8 cellular contexts compared by ENCODE assay signal in the genomic region with DNA sequence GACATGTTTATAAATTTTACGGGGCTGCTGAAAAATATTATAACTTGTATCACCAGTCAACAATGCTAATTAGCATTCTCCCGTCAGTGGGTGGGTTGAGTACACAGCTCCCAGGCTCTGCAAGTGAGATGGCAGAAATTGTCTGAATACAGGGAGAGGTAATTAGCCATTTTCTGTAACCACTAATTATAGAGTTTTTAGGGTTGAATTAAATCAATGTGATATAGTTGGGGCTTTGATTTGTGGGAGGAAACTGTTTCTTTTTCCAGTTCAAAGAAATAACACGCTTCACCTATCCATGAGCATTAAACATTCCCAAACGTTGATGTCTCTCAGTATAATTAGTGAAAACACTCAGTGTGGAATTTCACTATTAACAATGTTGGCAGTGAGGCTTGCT. TPM values are rescaled to one million over a fixed set of nuclear protein-coding genes. Genes with fewer than 3 reads are reported as not detected.
A peak's percentile ranks its signal among the peaks of the same experiment; 100 is the strongest.
DNase-seq lines count a peak whose midpoint lies in the region; ATAC-seq, FAIRE-seq and TF ChIP-seq lines count a peak whose summit lies in the region.

No MANE protein-coding gene starts in this region.

- H3K4me2 ChIP-seq in A549 = peak overlapping the region; percentile 96

- intact Hi-C loops in body of pancreas (cut with DNase I) = no loop called here

- CTCF ChIA-PET in A549 (lab: Yijun Ruan, JAX) = interaction anchor here (0.6 to 2.6 kb wide), 8 partner anchors 10 to 496 kb away, joined by 3 to 10 read pairs (median 3); no protein-coding TSS in a partner anchor
- CTCF ChIA-PET in HEK293 (lab: Yijun Ruan, JAX) = interaction anchor here (0.6 to 1.4 kb wide), 6 partner anchors 9 to 748 kb away, joined by 3 to 7 read pairs (median 4); no protein-coding TSS in a partner anchor

- POLR2A ChIA-PET in A549 (lab: Yijun Ruan, JAX) (no interaction called here), HEK293 (lab: Yijun Ruan, JAX) (interaction anchor here (0.8 to 1.0 kb wide), 3 partner anchors 26 to 126 kb away, joined by 3 to 4 read pairs (median 3); no protein-coding TSS in a partner anchor)

- H3K9me3 ChIP-seq in A549 (peaks cover 3% of the 10 kb centered on the region; the same call in 2 of the 3 replicates), HEK293 (ENCODE audit: control insufficient read depth, insufficient read depth, low read depth, low read length) (no peaks in the 10 kb centered on the region), body of pancreas (no peaks in the 10 kb centered on the region)

- no peak for TF ChIP-seq CTCF in A549 (IDR thresholded peaks at IDR 0.05)
- no peak for TF ChIP-seq CTCF in HEK293 (tag by site-specific recombination; IDR thresholded peaks at IDR 0.05)
- no peak for TF ChIP-seq CTCF in body of pancreas (IDR thresholded peaks at IDR 0.05)
- TF ChIP-seq CTCF in mesothelial cell of epicardium (IDR thresholded peaks at IDR 0.05; ENCODE audit: unreplicated experiment) = no peak

- H3K4me1 ChIP-seq in A549 (peaks cover 19% of the 10 kb centered on the region), HEK293 (ENCODE audit: control insufficient read depth, insufficient read depth, low read length) (peaks cover 16% of the 10 kb centered on the region), body of pancreas (peaks cover 39% of the 10 kb centered on the region)

- FAIRE-seq in A549 (lab: Jason Lieb, UNC) = no peak

- no peaks in the 10 kb centered on the region for H3K27me3 Mint-ChIP-seq in mesothelial cell of epicardium (ENCODE audit: low read depth)

- ATAC-seq in A549 (no peak), body of pancreas (no peak), HG02642 (IDR thresholded peaks at IDR 0.05; ENCODE audit: poor library complexity, unreplicated experiment) (no peak), HG03196 (IDR thresholded peaks at IDR 0.05; ENCODE audit: unreplicated experiment) (no peak)

- H3K27me3 ChIP-seq in body of pancreas = no peaks in the 10 kb centered on the region

- H3K36me3 Mint-ChIP-seq in mesothelial cell of epicardium = peaks cover 2% of the 10 kb centered on the region

- H3K4me3 Mint-ChIP-seq in mesothelial cell of epicardium = peak overlapping the region; percentile 89

- peaks cover 10% of the 10 kb centered on the region for H3K4me1 Mint-ChIP-seq in mesothelial cell of epicardium

- peak overlapping the region; percentile 93 for H3K27ac Mint-ChIP-seq in mesothelial cell of epicardium

- TF ChIP-seq RAD21 in A549 (conservative IDR thresholded peaks at IDR 0.05 in 1 of 2, IDR thresholded peaks at IDR 0.05 in 1 of 2) = no peak

- H3K27ac ChIP-seq in A549 (peak overlapping the region; percentile 90 to 96; a peak in 4 of 6 replicates), HEK293 (ENCODE audit: extremely low read depth, low read depth, low read length) (peak overlapping the region; percentile 83; the same call in 1 of the 2 replicates), body of pancreas (peak overlapping the region in 3 of 4 donors; percentile 55 to 79 (median 76))

- H3K36me3 ChIP-seq in HEK293 (ENCODE audit: control insufficient read depth in 2 of 2, insufficient read depth in 1 of 2, low read length in 2 of 2) (no peaks in the 10 kb centered on the region), body of pancreas (replicated peaks in 1 of 2; ENCODE audit: insufficient read depth in 1 of 2, low read depth in 2 of 2) (no peaks in the 10 kb centered on the region)

- H3K4me3 ChIP-seq in A549 (peak overlapping the region; percentile 96), HEK293 (ENCODE audit: low read depth, low read length) (peak overlapping the region; percentile 85), body of pancreas (no peak overlapping the region)

- DNase-seq in A549 (ENCODE audit: low read depth in 1 of 2, low spot score in 1 of 2) = no peak
- DNase-seq in body of pancreas = no peak
- DNase-seq in mesothelial cell of epicardium (ENCODE audit: low spot score in 2 of 2, unreplicated experiment in 2 of 2) = no peak
- no peak for DNase-seq in D341Med (ENCODE audit: low spot score)
- no peak for DNase-seq in activated gamma-delta T cell treated with Interleukin-2 at 50 U/mL for 16 hours

- TF ChIP-seq POLR2A in A549 (IDR thresholded peaks at IDR 0.05; ENCODE audit: low read length) (no peak), body of pancreas (IDR thresholded peaks at IDR 0.05) (no peak)

- H3K9me3 Mint-ChIP-seq in mesothelial cell of epicardium = peaks cover 19% of the 10 kb centered on the region

- TF ChIP-seq EP300 in A549 (IDR thresholded peaks at IDR 0.05) = no peak

- 42% methylated on average over 4 of the region's 4 CpGs for WGBS in A549 (ENCODE audit: missing lambda C conversion rate)
- WGBS in body of pancreas, 2 donors = 40 to 48% methylated on average over 4 of the region's 4 CpGs

TF ChIP-seq in A549, 52 proteins besides CTCF, POLR2A, EP300 and RAD21:
- TF ChIP-seq CHD2 (IDR thresholded peaks at IDR 0.05; ENCODE audit: low read length, partially characterized antibody) (no peak), HDAC2 (IDR thresholded peaks at IDR 0.05) (no peak), GATA3 (IDR thresholded peaks at IDR 0.05; ENCODE audit: borderline replicate concordance) (no peak)
- TF ChIP-seq, protein P1, sequence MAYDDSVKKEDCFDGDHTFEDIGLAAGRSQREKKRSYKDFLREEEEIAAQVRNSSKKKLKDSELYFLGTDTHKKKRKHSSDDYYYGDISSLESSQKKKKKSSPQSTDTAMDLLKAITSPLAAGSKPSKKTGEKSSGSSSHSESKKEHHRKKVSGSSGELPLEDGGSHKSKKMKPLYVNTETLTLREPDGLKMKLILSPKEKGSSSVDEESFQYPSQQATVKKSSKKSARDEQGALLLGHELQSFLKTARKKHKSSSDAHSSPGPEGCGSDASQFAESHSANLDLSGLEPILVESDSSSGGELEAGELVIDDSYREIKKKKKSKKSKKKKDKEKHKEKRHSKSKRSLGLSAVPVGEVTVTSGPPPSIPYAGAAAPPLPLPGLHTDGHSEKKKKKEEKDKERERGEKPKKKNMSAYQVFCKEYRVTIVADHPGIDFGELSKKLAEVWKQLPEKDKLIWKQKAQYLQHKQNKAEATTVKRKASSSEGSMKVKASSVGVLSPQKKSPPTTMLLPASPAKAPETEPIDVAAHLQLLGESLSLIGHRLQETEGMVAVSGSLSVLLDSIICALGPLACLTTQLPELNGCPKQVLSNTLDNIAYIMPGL (CRISPR knock-in tag; IDR thresholded peaks at IDR 0.05; ENCODE audit: borderline replicate concordance) = no peak

TF ChIP-seq in HEK293, 187 proteins besides CTCF, POLR2A, EP300 and RAD21 (continues in another document):
- TF ChIP-seq ZBTB49 (tag by site-specific recombination; IDR thresholded peaks at IDR 0.05; ENCODE audit: low read depth) (no peak), ZNF146 (tag by site-specific recombination; IDR thresholded peaks at IDR 0.05) (no peak), ZNF335 (tag by site-specific recombination; conservative IDR thresholded peaks at IDR 0.05) (no peak), ZBTB6 (tag by site-specific recombination; IDR thresholded peaks at IDR 0.05) (no peak), ZNF157 (tag by site-specific recombination; IDR thresholded peaks at IDR 0.05) (no peak), SP7 (tag by site-specific recombination; IDR thresholded peaks at IDR 0.05) (peak; percentile 98)

RNA-seq across cellular contexts. Expression of gene VANGL1, which starts 1.4 kb away (rescaled TPM):
- polyA plus RNA-seq in A549 (2011; rRNA removed) (11.5 and 15.1 TPM in 2 replicates), A549 (2017; fragmentation: RNase III; extraction: RNeasy Plus Mini Kit Qiagen cat#74134 plus additional on column Dnase treatment) (9.5 to 11.0 TPM (median 10.7 TPM) in 3 replicates)
- polyA plus RNA-seq in A549 (2012; cell fraction: cytosol; rRNA removed) = 6.9 and 9.6 TPM in 2 replicates
- 7.2 and 8.0 TPM in 2 replicates for polyA plus RNA-seq in A549 (2012; cell fraction: nucleus; rRNA removed)
- 16.5 and 23.8 TPM in 2 replicates for polyA minus RNA-seq in A549 (2011; rRNA and poly(A)+ RNA removed)
- total RNA-seq in body of pancreas (1 to 10 TPM; 2.6 to 3.9 TPM), mesothelial cell of epicardium (16.0 to 17.0 TPM (median 16.0 TPM) in 3 replicates)

Comparison
In these comparisons a context has a peak if more than half of its experiments do, and no peak if none do; other contexts are left out.
1. H3K4me3 ChIP-seq: peak in A549 (single experiment) and HEK293 (single experiment); none in body of pancreas (0 of 2).
2. Peak in every context shown above with its lines, with median percentiles within 50 percentile points of each other: H3K27ac ChIP-seq.